Comparison of ENCODE assay signal across 35 cellular contexts in genomic region chr15:31041610-31042009, GRCh38. TPM values are rescaled to one million over a fixed set of nuclear protein-coding genes. Genes with fewer than 3 reads are reported as not detected.
"Had no signal": no experiment of that assay in that cellular context is flagged by ENCODE, and none has a peak within 500 bp of the region (broad histone marks: within the 10 kb centered on the region; RNA-seq: fewer than 3 reads in every experiment).

No MANE protein-coding gene starts in this region.

- DNase-seq: naive thymus-derived CD4-positive, alpha-beta T cell; natural killer cell; nucleus accumbens; ovary; psoas muscle; right cardiac atrium; spleen; stimulated activated CD4-positive, alpha-beta T cell treated with anti-CD3 and anti-CD28 coated beads, Interleukin-12 subunit alpha, Interleukin-12 subunit beta, amount 100 ng/mL, for 4 hours; stimulated activated CD4-positive, alpha-beta T cell treated with anti-CD3 and anti-CD28 coated beads, Interleukin-1b, Interleukin-23, amount 100 ng/mL, for 48 hours; stimulated activated CD4-positive, alpha-beta T cell treated with anti-CD3 and anti-CD28 coated beads, Interleukin-4, amount 100 ng/mL, for 1 hour; stimulated activated CD4-positive, alpha-beta T cell treated with anti-CD3 and anti-CD28 coated beads, Interleukin-4, amount 100 ng/mL, for 4 hours; stimulated activated CD8-positive, alpha-beta memory T cell treated with anti-CD3 and anti-CD28 coated beads, Interleukin-4, amount 100 ng/mL, for 48 hours; stimulated activated naive CD4-positive, alpha-beta T cell; stimulated activated naive CD8-positive, alpha-beta T cell treated with anti-CD3 and anti-CD28 coated beads, Interleukin-15, amount 100 ng/mL, for 72 hours; stimulated activated naive CD8-positive, alpha-beta T cell treated with anti-CD3 and anti-CD28 coated beads, Interleukin-15, Interleukin-2, amounts not matched to agents 100 U/mL and 50 U/mL, for 24 hours; substantia nigra; testis; tibial artery; transverse colon; upper lobe of right lung had no signal

- H3K4me2 ChIP-seq: neural progenitor cell, smooth muscle cell had no signal

- H3K9me3 ChIP-seq: neutrophil, ovary, psoas muscle, spleen, suprapubic skin, testis, tibial artery, transverse colon, upper lobe of right lung, vagina had no signal

- H3K4me1 ChIP-seq: neural progenitor cell, parathyroid adenoma, psoas muscle, spleen, suprapubic skin, testis, tibial artery, transverse colon, upper lobe of right lung, vagina had no signal

- H3K36me3 ChIP-seq: neural progenitor cell, neutrophil, ovary, spleen, suprapubic skin, tibial artery, transverse colon, upper lobe of right lung, vagina had no signal

- H3K9ac ChIP-seq: neural progenitor cell, parathyroid adenoma had no signal

- H3K27me3 ChIP-seq: neural progenitor cell, neutrophil, ovary, spleen, suprapubic skin, testis, tibial artery, transverse colon, upper lobe of right lung, vagina had no signal

- FAIRE-seq: urothelium cell line had no signal

- H3K27ac ChIP-seq: neural progenitor cell, neutrophil, ovary, parathyroid adenoma, psoas muscle, skin epidermis, spleen, suprapubic skin, testis, tibial artery, transverse colon, upper lobe of right lung, vagina had no signal

- H3K36me3 Mint-ChIP-seq: naive thymus-derived CD4-positive, alpha-beta T cell; natural killer cell; neural progenitor cell; stimulated activated memory B cell treated with anti-CD40 and anti-IgM and Interleukin-4, amounts not matched to agents 10 μg/mL and 1 μg/mL and 100 μg/mL, for 72 hours; type B pancreatic cell had no signal

- H3K27me3 Mint-ChIP-seq: stimulated activated memory B cell treated with anti-CD40 and anti-IgM and Interleukin-4, amounts not matched to agents 10 μg/mL and 1 μg/mL and 100 μg/mL, for 72 hours had no signal

- H3K9me3 Mint-ChIP-seq: naive thymus-derived CD4-positive, alpha-beta T cell; natural killer cell; nephron; stimulated activated memory B cell treated with anti-CD40 and anti-IgM and Interleukin-4, amounts not matched to agents 10 μg/mL and 1 μg/mL and 100 μg/mL, for 72 hours; stimulated activated naive CD8-positive, alpha-beta T cell treated with anti-CD3 and anti-CD28 coated beads, Interleukin-15, amount 100 ng/mL, for 72 hours; type B pancreatic cell had no signal

- H3K4me3 Mint-ChIP-seq: naive thymus-derived CD4-positive, alpha-beta T cell; natural killer cell; nephron; neural progenitor cell; stimulated activated memory B cell treated with anti-CD40 and anti-IgM and Interleukin-4, amounts not matched to agents 10 μg/mL and 1 μg/mL and 100 μg/mL, for 72 hours; stimulated activated naive CD8-positive, alpha-beta T cell treated with anti-CD3 and anti-CD28 coated beads, Interleukin-15, amount 100 ng/mL, for 72 hours; type B pancreatic cell had no signal

- H2AFZ ChIP-seq: neural progenitor cell, parathyroid adenoma had no signal

- H3K79me2 ChIP-seq: parathyroid adenoma had no signal

- H3K4me1 Mint-ChIP-seq: natural killer cell; neural progenitor cell; stimulated activated naive CD8-positive, alpha-beta T cell treated with anti-CD3 and anti-CD28 coated beads, Interleukin-15, amount 100 ng/mL, for 72 hours had no signal

- H3K27ac Mint-ChIP-seq: naive thymus-derived CD4-positive, alpha-beta T cell; natural killer cell; nephron; neural progenitor cell; progenitor cell of endocrine pancreas; stimulated activated memory B cell treated with anti-CD40 and anti-IgM and Interleukin-4, amounts not matched to agents 10 μg/mL and 1 μg/mL and 100 μg/mL, for 72 hours; type B pancreatic cell had no signal

- H3K4me3 ChIP-seq: neural progenitor cell, ovary, psoas muscle, skin epidermis, smooth muscle cell, spleen, suprapubic skin, testis, tibial artery, transverse colon, upper lobe of right lung, vagina had no signal

- ATAC-seq: naive thymus-derived CD4-positive, alpha-beta T cell; natural killer cell; psoas muscle; right cardiac atrium; sciatic nerve; stimulated activated memory B cell treated with anti-CD40 and anti-IgM and Interleukin-4, amounts not matched to agents 10 μg/mL and 1 μg/mL and 100 μg/mL, for 72 hours; stimulated activated naive CD8-positive, alpha-beta T cell treated with anti-CD3 and anti-CD28 coated beads, Interleukin-15, amount 100 ng/mL, for 72 hours; stimulated activated naive CD8-positive, alpha-beta T cell treated with anti-CD3 and anti-CD28 coated beads, Interleukin-15, Interleukin-2, amounts not matched to agents 100 U/mL and 50 U/mL, for 24 hours; upper lobe of right lung had no signal

RNA-seq across cellular contexts. Expression of gene TRPM1, which starts 59.9 kb away (rescaled TPM):
- total RNA-seq: naive thymus-derived CD4-positive, alpha-beta T cell; natural killer cell; ovary; progenitor cell of endocrine pancreas; psoas muscle; renal cortical epithelial cell; right cardiac atrium; sciatic nerve; smooth muscle cell; spleen; transverse colon; upper lobe of right lung; vagina had no signal
- polyA plus RNA-seq: naive thymus-derived CD4-positive, alpha-beta T cell; neural cell; smooth muscle cell had no signal
